Comparison of ENCODE assay signal across 26 cellular contexts in genomic region chrX:31633349-31633748, GRCh38.
"Had no signal": no experiment of that assay in that cellular context is flagged by ENCODE, and none has a peak within 500 bp of the region (broad histone marks: within the 10 kb centered on the region; RNA-seq: fewer than 3 reads in every experiment).

No MANE protein-coding gene starts in this region.

- H3K4me1 Mint-ChIP-seq: immature natural killer cell; natural killer cell; stimulated activated effector memory CD8-positive, alpha-beta T cell treated with anti-CD3 and anti-CD28 coated beads, Interleukin-12 subunit alpha, Interleukin-12 subunit beta, amount 100 ng/mL, for 72 hours had no signal

- H3K36me3 Mint-ChIP-seq: immature natural killer cell; natural killer cell; stimulated activated effector memory CD8-positive, alpha-beta T cell treated with anti-CD3 and anti-CD28 coated beads, Interleukin-12 subunit alpha, Interleukin-12 subunit beta, amount 100 ng/mL, for 72 hours; type B pancreatic cell had no signal

- H3K4me1 ChIP-seq: left ventricle myocardium inferior, prostate gland, spleen, suprapubic skin, vagina had no signal

- FAIRE-seq: islet of Langerhans, kidney had no signal

- H3K27me3 ChIP-seq: ovary, suprapubic skin, tibial nerve, vagina had no signal

- H3K9me3 ChIP-seq: left ventricle myocardium inferior, ovary, prostate gland, spleen, suprapubic skin, tibial nerve, vagina had no signal

- H3K9me3 Mint-ChIP-seq: natural killer cell; stimulated activated effector memory CD8-positive, alpha-beta T cell treated with anti-CD3 and anti-CD28 coated beads, Interleukin-12 subunit alpha, Interleukin-12 subunit beta, amount 100 ng/mL, for 72 hours; stimulated activated naive CD8-positive, alpha-beta T cell treated with anti-CD3 and anti-CD28 coated beads, Interleukin-15, Interleukin-2, amounts not matched to agents 100 ng/mL and 50 ng/mL, for 24 hours; type B pancreatic cell had no signal

- H3K27ac Mint-ChIP-seq: immature natural killer cell; natural killer cell; nephron progenitor cell; stimulated activated effector memory CD8-positive, alpha-beta T cell treated with anti-CD3 and anti-CD28 coated beads, Interleukin-12 subunit alpha, Interleukin-12 subunit beta, amount 100 ng/mL, for 72 hours; stimulated activated naive CD8-positive, alpha-beta T cell treated with anti-CD3 and anti-CD28 coated beads, Interleukin-15, Interleukin-2, amounts not matched to agents 100 ng/mL and 50 ng/mL, for 24 hours; type B pancreatic cell had no signal

- DNase-seq: hypothalamus; immature natural killer cell; kidney; left ventricle myocardium inferior; mesendoderm; midbrain; natural killer cell; nephron progenitor cell; ovary; posterior cingulate gyrus; retina; right cardiac atrium; spleen; stimulated activated CD4-positive, alpha-beta T cell treated with anti-CD3 and anti-CD28 coated beads, Interleukin-4, amount 100 ng/mL, for 24 hours; stimulated activated naive CD4-positive, alpha-beta T cell had no signal

- H3K36me3 ChIP-seq: left ventricle myocardium inferior, ovary, prostate gland, spleen, suprapubic skin, tibial nerve, vagina had no signal

- H3K4me3 ChIP-seq: left ventricle myocardium inferior, lung, ovary, prostate gland, skin epidermis, spleen, suprapubic skin, tibial nerve, vagina had no signal

- H3K27me3 Mint-ChIP-seq: stimulated activated naive CD8-positive, alpha-beta T cell treated with anti-CD3 and anti-CD28 coated beads, Interleukin-15, Interleukin-2, amounts not matched to agents 100 ng/mL and 50 ng/mL, for 24 hours; type B pancreatic cell had no signal

- H3K27ac ChIP-seq: left ventricle myocardium inferior, ovary, prostate gland, skin epidermis, spleen, suprapubic skin, tibial nerve, vagina had no signal

- H3K4me3 Mint-ChIP-seq: immature natural killer cell; natural killer cell; nephron progenitor cell; stimulated activated effector memory CD8-positive, alpha-beta T cell treated with anti-CD3 and anti-CD28 coated beads, Interleukin-12 subunit alpha, Interleukin-12 subunit beta, amount 100 ng/mL, for 72 hours; stimulated activated naive CD8-positive, alpha-beta T cell treated with anti-CD3 and anti-CD28 coated beads, Interleukin-15, Interleukin-2, amounts not matched to agents 100 ng/mL and 50 ng/mL, for 24 hours; type B pancreatic cell had no signal

- ATAC-seq: natural killer cell; right cardiac atrium; sciatic nerve; stimulated activated effector memory CD8-positive, alpha-beta T cell treated with anti-CD3 and anti-CD28 coated beads, Interleukin-12 subunit alpha, Interleukin-12 subunit beta, amount 100 ng/mL, for 72 hours had no signal
